ENCODE assay signal across 13 cellular contexts in the genomic region with DNA sequence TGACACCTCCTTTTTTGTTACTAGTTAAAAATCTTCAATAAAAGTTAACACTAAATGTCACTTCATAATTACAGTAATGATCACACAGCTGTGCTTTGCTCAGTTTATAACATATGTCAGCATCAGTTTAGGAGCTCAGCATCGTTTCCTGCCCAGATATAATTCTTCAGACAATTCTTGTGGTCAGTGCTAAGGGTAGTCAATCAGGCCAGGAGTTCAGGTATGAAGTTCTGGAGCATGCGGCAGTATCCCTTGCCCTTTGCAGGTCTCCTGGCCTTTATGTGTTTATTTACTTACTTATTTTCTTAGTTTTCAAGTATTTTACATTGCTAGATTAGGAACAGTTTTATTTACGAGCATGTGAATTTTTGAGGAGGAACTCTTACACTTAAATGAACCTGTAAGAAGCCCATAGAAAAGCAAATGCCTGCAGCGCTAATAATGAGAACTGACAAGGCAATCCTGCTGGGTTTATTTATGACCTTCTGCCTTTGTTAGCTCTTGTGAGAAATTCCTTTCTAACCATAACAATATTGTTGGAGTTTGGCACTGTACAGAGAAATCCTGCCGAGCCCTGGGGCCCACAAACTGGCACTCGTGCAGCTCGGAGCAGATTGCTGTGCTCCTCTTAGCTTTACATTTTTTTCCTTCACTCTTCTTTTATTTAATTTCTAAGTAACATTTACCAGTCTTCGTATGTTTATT.
DNase-seq lines count a peak whose midpoint lies in the region; ATAC-seq and TF ChIP-seq lines count a peak whose summit lies in the region.
"Had no signal": no experiment of that assay in that cellular context is flagged by ENCODE, and none has a peak within 500 bp of the region (broad histone marks: within the 10 kb centered on the region; RNA-seq: fewer than 3 reads in every experiment).

No MANE protein-coding gene starts in this region.

- no peaks in the 10 kb centered on the region for H3K79me1 ChIP-seq in trophoblast cell (ENCODE audit: low read length)

- 62 to 83% methylated on average over 6 to 8 of the region's 8 CpGs for WGBS in endodermal cell (ENCODE audit: insufficient coverage in 1 of 2, insufficient read length in 1 of 2), 2 experiments
- WGBS in trophoblast cell (ENCODE audit: extremely low coverage, insufficient coverage, insufficient read length), result no CpG with 5 or more reads among the region's 8 CpGs

- H2BK120ac ChIP-seq in trophoblast cell (ENCODE audit: insufficient read depth, low read length, poor library complexity), result no peak overlapping the region

- no peak overlapping the region for H3K18ac ChIP-seq in trophoblast cell (ENCODE audit: low read length)

- no peak overlapping the region for H2BK5ac ChIP-seq in trophoblast cell (ENCODE audit: low read depth, low read length, poor library complexity)

- H3K4me2 ChIP-seq in trophoblast cell (ENCODE audit: low read length), result no peak overlapping the region
- H3K4me2 ChIP-seq in osteoblast (ENCODE audit: insufficient read depth, low read length), result no peak overlapping the region

- POLR2A ChIA-PET in HEK293 (lab: Yijun Ruan, JAX), result interaction anchor here (1.3 kb wide), 1 partner anchor 15 kb away, joined by 3 read pairs; no protein-coding TSS in a partner anchor

- CTCF ChIA-PET in HEK293 (lab: Yijun Ruan, JAX), result interaction anchor here (0.6 to 3.3 kb wide), 7 partner anchors 9 to 114 kb away, joined by 3 to 21 read pairs (median 3); no protein-coding TSS in a partner anchor

- no peak overlapping the region for H2AK5ac ChIP-seq in trophoblast cell (ENCODE audit: low read length)

- H3K9me3 ChIP-seq in HEK293 (ENCODE audit: control insufficient read depth, insufficient read depth, low read depth, low read length) (no peaks in the 10 kb centered on the region), endodermal cell (ENCODE audit: control insufficient read depth, low read length) (no peaks in the 10 kb centered on the region), trophoblast cell (ENCODE audit: insufficient read depth, low read depth, low read length) (no peaks in the 10 kb centered on the region), osteoblast (ENCODE audit: low read depth, low read length) (no peaks in the 10 kb centered on the region)
- H3K9me3 ChIP-seq: esophagus muscularis mucosa had no signal

- peaks cover 36% of the 10 kb centered on the region for H3K4me1 Mint-ChIP-seq in endodermal cell

- DNase-seq in NCI-H2227 (lab: John Stamatoyannopoulos, UW; ENCODE audit: unreplicated experiment) (peak; percentile 35), endodermal cell (no peak), trophoblast cell (peak; percentile 6 to 45), medulla oblongata (ENCODE audit: extremely low spot score) (no peak), osteoblast (ENCODE audit: insufficient read length, low spot score, missing footprints) (no peak)
- DNase-seq: activated CD4-positive, alpha-beta T cell treated with anti-CD3 and anti-CD28 coated beads for 1 hour; NCI-H187 treated with DMSO at 0.1 percent for 48 hours had no signal

- H3K9ac ChIP-seq in endodermal cell (ENCODE audit: extremely low read depth, low read length, poor library complexity, severe bottlenecking) (no peak overlapping the region), trophoblast cell (ENCODE audit: low read length) (no peak overlapping the region)

- H2BK12ac ChIP-seq in trophoblast cell (ENCODE audit: low read length), result no peak overlapping the region

- H4K91ac ChIP-seq in trophoblast cell (ENCODE audit: low read depth, low read length), result no peak overlapping the region

- no peak overlapping the region for H3K23ac ChIP-seq in trophoblast cell (ENCODE audit: low read length)

- no peaks in the 10 kb centered on the region for H4K20me1 ChIP-seq in osteoblast (ENCODE audit: insufficient read depth, low read length)

- H3K27me3 ChIP-seq in endodermal cell (ENCODE audit: control insufficient read depth, insufficient read depth, low read length, poor library complexity, severe bottlenecking) (no peaks in the 10 kb centered on the region), trophoblast cell (ENCODE audit: insufficient read depth, low read length) (no peaks in the 10 kb centered on the region), osteoblast (ENCODE audit: insufficient read depth, low read length) (no peaks in the 10 kb centered on the region)
- H3K27me3 ChIP-seq: esophagus muscularis mucosa had no signal

- no peak overlapping the region for H3K27ac ChIP-seq in HEK293 (ENCODE audit: extremely low read depth, low read depth, low read length)
- H3K27ac ChIP-seq in endodermal cell (ENCODE audit: low read depth, low read length), result peak overlapping the region; percentile 71
- H3K27ac ChIP-seq in trophoblast cell (ENCODE audit: low read depth, low read length), result no peak overlapping the region
- no peak overlapping the region for H3K27ac ChIP-seq in osteoblast (ENCODE audit: low read depth, low read length)

- H3K36me3 ChIP-seq in HEK293 (ENCODE audit: control insufficient read depth in 2 of 2, insufficient read depth in 1 of 2, low read length in 2 of 2), result no peaks in the 10 kb centered on the region
- no peaks in the 10 kb centered on the region for H3K36me3 ChIP-seq in endodermal cell (ENCODE audit: control insufficient read depth, insufficient read depth, low read length)
- H3K36me3 ChIP-seq in trophoblast cell (ENCODE audit: control insufficient read depth in 1 of 2, insufficient read depth in 2 of 2, low read length in 2 of 2), result peaks cover 0 to 2% of the 10 kb centered on the region in 2 experiments
- H3K36me3 ChIP-seq in osteoblast (ENCODE audit: insufficient read depth, low read length), result no peaks in the 10 kb centered on the region
- H3K36me3 ChIP-seq: esophagus muscularis mucosa had no signal

- H3K27me3 Mint-ChIP-seq in endodermal cell (ENCODE audit: insufficient read depth), result no peaks in the 10 kb centered on the region

- peaks cover 11% of the 10 kb centered on the region for H3K36me3 Mint-ChIP-seq in endodermal cell (ENCODE audit: low read depth)

- H2AFZ ChIP-seq in trophoblast cell (ENCODE audit: insufficient read depth, low read length, poor library complexity) (no peak overlapping the region), osteoblast (ENCODE audit: low read length) (no peak overlapping the region)

- peaks cover 16% of the 10 kb centered on the region for H3K4me1 ChIP-seq in HEK293 (ENCODE audit: control insufficient read depth, insufficient read depth, low read length)
- peaks cover 8% of the 10 kb centered on the region for H3K4me1 ChIP-seq in endodermal cell (ENCODE audit: control insufficient read depth, insufficient read depth, low read length)
- H3K4me1 ChIP-seq in trophoblast cell (ENCODE audit: control insufficient read depth in 1 of 2, insufficient read depth in 2 of 2, low read length in 2 of 2), result peaks cover 0 to 4% of the 10 kb centered on the region in 2 experiments
- H3K4me1 ChIP-seq in osteoblast (ENCODE audit: insufficient read depth, low read length), result peaks cover 14% of the 10 kb centered on the region

- H3K14ac ChIP-seq in trophoblast cell (ENCODE audit: low read length), result no peak overlapping the region

- H3K4ac ChIP-seq in trophoblast cell (ENCODE audit: low read depth, low read length), result no peak overlapping the region

- TF ChIP-seq CTCF in HEK293 (tag by site-specific recombination; IDR thresholded peaks at IDR 0.05) (no peak), endodermal cell (conservative IDR thresholded peaks at IDR 0.05) (no peak), osteoblast (IDR thresholded peaks at IDR 0.05; ENCODE audit: extremely low read depth, low read depth, low read length) (no peak)

- no peak overlapping the region for H4K8ac ChIP-seq in trophoblast cell (ENCODE audit: low read depth, low read length)

- no peak overlapping the region for H3K4me3 ChIP-seq in HEK293 (ENCODE audit: low read depth, low read length)
- H3K4me3 ChIP-seq in endodermal cell (ENCODE audit: low read length), result no peak overlapping the region
- H3K4me3 ChIP-seq in trophoblast cell (ENCODE audit: low read depth, low read length), result no peak overlapping the region
- no peak overlapping the region for H3K4me3 ChIP-seq in osteoblast (ENCODE audit: insufficient read depth, low read length)
- H3K4me3 ChIP-seq: esophagus muscularis mucosa had no signal

- H3K9me3 Mint-ChIP-seq in endodermal cell, result no peaks in the 10 kb centered on the region
- H3K9me3 Mint-ChIP-seq: activated T-helper 1 cell treated with anti-CD3 and anti-CD28 coated beads, Interleukin-12 subunit alpha, Interleukin-12 subunit beta, Interleukin-2, Interleukin-4 antibody, amounts not matched to agents 30 ng/mL and 10 ng/mL and 1 ng/mL, durations not matched to agents 14 hours and 24 hours and 36 hours had no signal

- H3K27ac Mint-ChIP-seq in endodermal cell, result no peak overlapping the region
- H3K27ac Mint-ChIP-seq: activated T-helper 1 cell treated with anti-CD3 and anti-CD28 coated beads, Interleukin-12 subunit alpha, Interleukin-12 subunit beta, Interleukin-2, Interleukin-4 antibody, amounts not matched to agents 30 ng/mL and 10 ng/mL and 1 ng/mL, durations not matched to agents 14 hours and 24 hours and 36 hours had no signal

- no peak overlapping the region for H3K4me3 Mint-ChIP-seq in endodermal cell
- H3K4me3 Mint-ChIP-seq: activated T-helper 1 cell treated with anti-CD3 and anti-CD28 coated beads, Interleukin-12 subunit alpha, Interleukin-12 subunit beta, Interleukin-2, Interleukin-4 antibody, amounts not matched to agents 30 ng/mL and 10 ng/mL and 1 ng/mL, durations not matched to agents 14 hours and 24 hours and 36 hours had no signal

- no peak for ATAC-seq in GM21786 (IDR thresholded peaks at IDR 0.05; ENCODE audit: unreplicated experiment)
- ATAC-seq: HCT116, HepG2 had no signal

- no peak overlapping the region for H4K12ac ChIP-seq in trophoblast cell (ENCODE audit: low read depth, low read length)

- H3K79me2 ChIP-seq in trophoblast cell (ENCODE audit: control insufficient read depth, insufficient read depth, low read length, poor library complexity) (no peaks in the 10 kb centered on the region), osteoblast (ENCODE audit: insufficient read depth, low read length) (peaks cover 36% of the 10 kb centered on the region)

TF ChIP-seq in HEK293, 187 proteins besides CTCF, POLR2A, EP300 and RAD21 (continues in another document):
- TF ChIP-seq SP2 (tag by site-specific recombination; IDR thresholded peaks at IDR 0.05), result no peak
- no peak for TF ChIP-seq OVOL3 (tag by site-specific recombination; IDR thresholded peaks at IDR 0.05)
- no peak for TF ChIP-seq ZNF394 (tag by site-specific recombination; IDR thresholded peaks at IDR 0.05; ENCODE audit: borderline replicate concordance)
- TF ChIP-seq ZEB2 (tag by site-specific recombination; IDR thresholded peaks at IDR 0.05), result 0 out of 2 replicates have a peak, but pooled peaks have one; percentile 14
- TF ChIP-seq ZNF621 (tag by site-specific recombination; IDR thresholded peaks at IDR 0.05), result no peak
- TF ChIP-seq ZNF791 (tag by site-specific recombination; IDR thresholded peaks at IDR 0.05), result no peak
- TF ChIP-seq BCL11B (tag by site-specific recombination; IDR thresholded peaks at IDR 0.05; ENCODE audit: low read depth), result no peak
- TF ChIP-seq IKZF3 (tag by site-specific recombination; IDR thresholded peaks at IDR 0.05), result no peak
- TF ChIP-seq ZNF221 (tag by site-specific recombination; IDR thresholded peaks at IDR 0.05; ENCODE audit: borderline replicate concordance), result no peak
- TF ChIP-seq ZFHX2 (tag by site-specific recombination; conservative IDR thresholded peaks at IDR 0.05), result no peak

Comparison
In these comparisons a context has a peak if more than half of its experiments do, and no peak if none do; other contexts are left out.
1. DNase-seq: peak in NCI-H2227 (single experiment) and trophoblast cell (2 of 2); none in endodermal cell (single experiment), medulla oblongata (single experiment) and osteoblast (single experiment).